In genomic region chr13:45441633-45442032, GRCh38 we compare ENCODE assay signal across 9 cellular contexts. TPM values are rescaled to one million over a fixed set of nuclear protein-coding genes. Genes with fewer than 3 reads are reported as not detected.
DNase-seq lines count a peak whose midpoint lies in the region; ATAC-seq and TF ChIP-seq lines count a peak whose summit lies in the region.
"Had no signal": no experiment of that assay in that cellular context is flagged by ENCODE, and none has a peak within 500 bp of the region (broad histone marks: within the 10 kb centered on the region; RNA-seq: fewer than 3 reads in every experiment).

No MANE protein-coding gene starts in this region.

- H3K4me3 ChIP-seq in HFF-Myc (replicated peaks; ENCODE audit: low read depth, low read length) = no peak overlapping the region
- no peak overlapping the region for H3K4me3 ChIP-seq in kidney epithelial cell (ENCODE audit: low read depth, low read length)
- H3K4me3 ChIP-seq: K562 had no signal

- H3K36me3 ChIP-seq in kidney epithelial cell (ENCODE audit: control insufficient read depth, insufficient read depth, low read length) = no peaks in the 10 kb centered on the region

- peak overlapping the region; percentile 73 for H3K27ac Mint-ChIP-seq in T-helper 1 cell treated with Interleukin-12 subunit alpha and Interleukin-12 subunit beta and Interleukin-4 antibody, amounts not matched to agents 30 μg/mL and 1 μg/mL, for 36 hours
- peak overlapping the region in 2 of 10 donors; percentile 21 to 53 for H3K27ac Mint-ChIP-seq in naive thymus-derived CD8-positive, alpha-beta T cell

- H3K4me3 Mint-ChIP-seq in T-helper 1 cell treated with Interleukin-12 subunit alpha and Interleukin-12 subunit beta and Interleukin-4 antibody, amounts not matched to agents 30 μg/mL and 1 μg/mL, for 36 hours = no peak overlapping the region
- no peak overlapping the region for H3K4me3 Mint-ChIP-seq in naive thymus-derived CD8-positive, alpha-beta T cell

- peaks cover 2% of the 10 kb centered on the region for H3K36me3 Mint-ChIP-seq in T-helper 1 cell treated with Interleukin-12 subunit alpha and Interleukin-12 subunit beta and Interleukin-4 antibody, amounts not matched to agents 30 μg/mL and 1 μg/mL, for 36 hours (ENCODE audit: low read depth)
- H3K36me3 Mint-ChIP-seq in naive thymus-derived CD8-positive, alpha-beta T cell = no peaks in the 10 kb centered on the region

- peak; percentile 9 for TF ChIP-seq CTCF in HFF-Myc (IDR thresholded peaks at IDR 0.05; ENCODE audit: low read depth, low read length, missing control alignments)
- peak; percentile 45 for TF ChIP-seq CTCF in kidney epithelial cell (IDR thresholded peaks at IDR 0.05; ENCODE audit: insufficient read depth, low read length, poor library complexity, severe bottlenecking)

- DNase-seq in EH (ENCODE audit: low read depth) (peak; percentile 51), HFF-Myc (ENCODE audit: extremely low read depth, low read depth) (no peak), kidney epithelial cell (ENCODE audit: low read depth) (peak; percentile 48), dedifferentiated amniotic fluid mesenchymal stem cell (ENCODE audit: extremely low spot score) (no peak), KG1 (lab: John Stamatoyannopoulos, UW) (no peak)
- no peak for DNase-seq in naive thymus-derived CD8-positive, alpha-beta T cell

- H3K27me3 Mint-ChIP-seq in T-helper 1 cell treated with Interleukin-12 subunit alpha and Interleukin-12 subunit beta and Interleukin-4 antibody, amounts not matched to agents 30 μg/mL and 1 μg/mL, for 36 hours (ENCODE audit: low read depth) = peaks cover 15% of the 10 kb centered on the region
- H3K27me3 Mint-ChIP-seq in naive thymus-derived CD8-positive, alpha-beta T cell = no peaks in the 10 kb centered on the region

- POLR2A ChIA-PET in naive thymus-derived CD8-positive, alpha-beta T cell (lab: Charles Lee) = no interaction called here

- peaks cover 10% of the 10 kb centered on the region for H3K4me1 Mint-ChIP-seq in T-helper 1 cell treated with Interleukin-12 subunit alpha and Interleukin-12 subunit beta and Interleukin-4 antibody, amounts not matched to agents 30 μg/mL and 1 μg/mL, for 36 hours (ENCODE audit: low read depth)
- peaks cover 0 to 11% (median 7%) of the 10 kb centered on the region in 4 donors for H3K4me1 Mint-ChIP-seq in naive thymus-derived CD8-positive, alpha-beta T cell

- no peaks in the 10 kb centered on the region for H3K27me3 ChIP-seq in kidney epithelial cell (ENCODE audit: control insufficient read depth, insufficient read depth, low read length)

- no peak for ATAC-seq in HG03135 (IDR thresholded peaks at IDR 0.05; ENCODE audit: unreplicated experiment)
- ATAC-seq in naive thymus-derived CD8-positive, alpha-beta T cell = no peak
- ATAC-seq: K562 had no signal

- H3K9me3 Mint-ChIP-seq in T-helper 1 cell treated with Interleukin-12 subunit alpha and Interleukin-12 subunit beta and Interleukin-4 antibody, amounts not matched to agents 30 μg/mL and 1 μg/mL, for 36 hours = no peaks in the 10 kb centered on the region
- H3K9me3 Mint-ChIP-seq in naive thymus-derived CD8-positive, alpha-beta T cell = no peaks in the 10 kb centered on the region

RNA-seq across cellular contexts. Expression of gene COG3, which starts 23.1 kb away (rescaled TPM):
- 23.1 and 32.3 TPM in 2 replicates for total RNA-seq in kidney epithelial cell
- total RNA-seq in naive thymus-derived CD8-positive, alpha-beta T cell = 10 to 100 TPM; 45.8 to 48.9 TPM
- polyA plus RNA-seq in naive thymus-derived CD8-positive, alpha-beta T cell = 10 to 100 TPM; 22.2 to 29.9 (median 27.4) TPM

RNA-seq across cellular contexts. Expression of gene SLC25A30, which starts 23.5 kb away (rescaled TPM):
- 9.7 and 14.0 TPM in 2 replicates for total RNA-seq in kidney epithelial cell
- total RNA-seq in naive thymus-derived CD8-positive, alpha-beta T cell = 10 to 100 TPM; 22.0 to 25.8 TPM
- polyA plus RNA-seq in naive thymus-derived CD8-positive, alpha-beta T cell = 1 to 10 TPM; 1.2 to 1.9 (median 1.8) TPM

Comparison
In these comparisons a context has a peak if more than half of its experiments do, and no peak if none do; other contexts are left out.
1. DNase-seq: peak in EH (single experiment) and kidney epithelial cell (single experiment); none in HFF-Myc (single experiment), dedifferentiated amniotic fluid mesenchymal stem cell (single experiment), KG1 (single experiment) and naive thymus-derived CD8-positive, alpha-beta T cell (0 of 10).